Comparison of ENCODE assay signal across 18 cellular contexts in the genomic region with DNA sequence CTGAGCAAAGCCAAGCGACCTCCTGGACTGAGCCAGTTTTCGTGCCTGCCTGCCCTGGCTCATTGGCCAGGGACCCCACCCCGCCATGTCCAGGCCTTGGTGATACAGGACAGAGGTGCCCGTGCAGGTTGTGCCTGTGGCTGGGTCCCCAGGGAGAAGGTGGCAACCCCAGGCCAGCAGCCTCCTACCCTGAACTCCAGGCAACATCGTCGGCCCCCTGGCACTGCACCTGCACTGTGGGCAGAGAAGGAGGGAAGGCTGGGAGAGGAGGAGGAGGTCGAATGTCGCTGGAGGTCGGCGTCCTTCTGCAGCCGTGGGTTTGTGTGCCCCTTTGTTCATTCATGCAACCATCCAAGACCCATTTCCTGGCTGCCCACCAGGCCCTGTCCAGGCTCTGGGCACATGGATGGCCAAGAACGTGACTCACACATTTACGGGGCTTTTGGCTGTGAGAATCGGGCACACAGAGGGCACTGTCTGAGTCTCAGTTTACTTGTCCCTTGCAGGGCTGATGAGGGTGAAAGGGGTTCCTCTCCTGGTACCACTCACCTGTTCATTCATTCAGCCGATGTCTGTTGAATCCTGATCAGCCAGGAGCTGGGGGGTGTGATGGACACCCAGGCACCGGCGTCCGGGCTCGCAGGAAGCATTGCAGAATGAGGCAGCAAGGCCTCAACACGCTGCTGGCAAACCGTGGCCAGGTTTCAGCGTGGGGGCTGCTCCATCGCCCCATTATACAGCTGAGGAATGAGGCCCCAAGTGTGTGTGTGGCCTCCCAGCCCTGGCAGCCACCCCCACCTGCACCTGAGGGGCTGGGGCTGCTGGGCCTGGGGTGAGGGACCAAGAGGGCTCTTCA. TPM values are rescaled to one million over a fixed set of nuclear protein-coding genes. Genes with fewer than 3 reads are reported as not detected.
DNase-seq lines count a peak whose midpoint lies in the region; ATAC-seq and TF ChIP-seq lines count a peak whose summit lies in the region.
"Had no signal": no experiment of that assay in that cellular context is flagged by ENCODE, and none has a peak within 500 bp of the region (broad histone marks: within the 10 kb centered on the region; RNA-seq: fewer than 3 reads in every experiment).

No MANE protein-coding gene starts in this region.

- POLR2A ChIA-PET in activated CD4-positive, alpha-beta T cell treated with anti-CD3 and anti-CD28 coated beads, Interleukin-2, amount 10 ng/mL, durations not matched to agents 7 days and 5 days (lab: Charles Lee) = no interaction called here

- no peak overlapping the region for H3K4me2 ChIP-seq in trophoblast cell (ENCODE audit: low read length)

- H3K27me3 ChIP-seq in RWPE2 (ENCODE audit: insufficient read depth, poor library complexity, severe bottlenecking) (peaks cover 22% of the 10 kb centered on the region), trophoblast cell (ENCODE audit: insufficient read depth, low read length) (no peaks in the 10 kb centered on the region)

- peaks cover 9% of the 10 kb centered on the region for H3K4me1 ChIP-seq in RWPE2 (ENCODE audit: insufficient read depth, poor library complexity, severe bottlenecking)
- H3K4me1 ChIP-seq in trophoblast cell (ENCODE audit: control insufficient read depth in 1 of 2, insufficient read depth in 2 of 2, low read length in 2 of 2) = peaks cover 32 to 37% of the 10 kb centered on the region in 2 experiments

- H2BK12ac ChIP-seq in trophoblast cell (ENCODE audit: low read length) = no peak overlapping the region

- peaks cover 13% of the 10 kb centered on the region for H3K27me3 Mint-ChIP-seq in activated CD4-positive, alpha-beta T cell treated with anti-CD3 and anti-CD28 coated beads, Interleukin-2, amount 10 ng/mL, durations not matched to agents 7 days and 5 days

- H3K27ac Mint-ChIP-seq in activated CD4-positive, alpha-beta T cell treated with anti-CD3 and anti-CD28 coated beads, Interleukin-2, amount 10 ng/mL, durations not matched to agents 7 days and 5 days = peak overlapping the region; percentile 9
- H3K27ac Mint-ChIP-seq: CD8-positive, alpha-beta T cell had no signal

- H3K4me3 Mint-ChIP-seq in activated CD4-positive, alpha-beta T cell treated with anti-CD3 and anti-CD28 coated beads, Interleukin-2, amount 10 ng/mL, durations not matched to agents 7 days and 5 days = no peak overlapping the region
- H3K4me3 Mint-ChIP-seq: CD14-positive monocyte; CD8-positive, alpha-beta T cell had no signal

- H3K4ac ChIP-seq in trophoblast cell (ENCODE audit: low read depth, low read length) = no peak overlapping the region

- H2BK120ac ChIP-seq in trophoblast cell (ENCODE audit: insufficient read depth, low read length, poor library complexity) = peak overlapping the region; percentile 15

- no peaks in the 10 kb centered on the region for H3K4me1 Mint-ChIP-seq in activated CD4-positive, alpha-beta T cell treated with anti-CD3 and anti-CD28 coated beads, Interleukin-2, amount 10 ng/mL, durations not matched to agents 7 days and 5 days
- H3K4me1 Mint-ChIP-seq: CD14-positive monocyte had no signal

- TF ChIP-seq CTCF in RWPE2 (IDR thresholded peaks at IDR 0.05; ENCODE audit: poor library complexity, severe bottlenecking) = no peak

- H3K36me3 ChIP-seq in RWPE2 (ENCODE audit: low read depth) = no peaks in the 10 kb centered on the region
- H3K36me3 ChIP-seq in trophoblast cell (ENCODE audit: control insufficient read depth in 1 of 2, insufficient read depth in 2 of 2, low read length in 2 of 2) = no peaks in the 10 kb centered on the region

- H3K4me3 ChIP-seq in RWPE2 (ENCODE audit: severe bottlenecking) (no peak overlapping the region), trophoblast cell (ENCODE audit: low read depth, low read length) (no peak overlapping the region)
- H3K4me3 ChIP-seq: GM23248 had no signal

- H3K9me3 ChIP-seq in RWPE2 (ENCODE audit: severe bottlenecking) = no peaks in the 10 kb centered on the region
- H3K9me3 ChIP-seq in trophoblast cell (ENCODE audit: insufficient read depth, low read depth, low read length) = peaks cover 2% of the 10 kb centered on the region

- peak overlapping the region; percentile 63 for H2AK5ac ChIP-seq in trophoblast cell (ENCODE audit: low read length)

- no peak for ATAC-seq in RWPE2 (ENCODE audit: low read depth)
- ATAC-seq: CD8-positive, alpha-beta T cell had no signal

- H3K9ac ChIP-seq in trophoblast cell (ENCODE audit: low read length) = no peak overlapping the region
- H3K9ac ChIP-seq: GM23248 had no signal

- H3K27ac ChIP-seq in RWPE2 (ENCODE audit: poor library complexity, severe bottlenecking) (no peak overlapping the region), trophoblast cell (ENCODE audit: low read depth, low read length) (no peak overlapping the region)
- H3K27ac ChIP-seq: 22Rv1, GM23248 had no signal

- H3K79me2 ChIP-seq in trophoblast cell (ENCODE audit: control insufficient read depth, insufficient read depth, low read length, poor library complexity) = peaks cover 13% of the 10 kb centered on the region

- H3K14ac ChIP-seq in trophoblast cell (ENCODE audit: low read length) = no peak overlapping the region

- H4K91ac ChIP-seq in trophoblast cell (ENCODE audit: low read depth, low read length) = peak overlapping the region; percentile 30

- peaks cover 23% of the 10 kb centered on the region for H3K79me1 ChIP-seq in trophoblast cell (ENCODE audit: low read length)

- no peak overlapping the region for H2BK5ac ChIP-seq in trophoblast cell (ENCODE audit: low read depth, low read length, poor library complexity)

- no peaks in the 10 kb centered on the region for H3K9me3 Mint-ChIP-seq in activated CD4-positive, alpha-beta T cell treated with anti-CD3 and anti-CD28 coated beads, Interleukin-2, amount 10 ng/mL, durations not matched to agents 7 days and 5 days
- H3K9me3 Mint-ChIP-seq: CD8-positive, alpha-beta T cell had no signal

- no peak overlapping the region for H4K12ac ChIP-seq in trophoblast cell (ENCODE audit: low read depth, low read length)

- DNase-seq in activated CD4-positive, alpha-beta T cell treated with anti-CD3 and anti-CD28 coated beads, Interleukin-2, amount 10 ng/mL, durations not matched to agents 7 days and 5 days = no peak
- DNase-seq in activated CD4-positive, alpha-beta T cell treated with anti-CD3 and anti-CD28 coated beads, Interleukin-2, amount 50 U/mL, for 4 hours = no peak
- DNase-seq in RWPE2 (ENCODE audit: low spot score) (peak; percentile 88), trophoblast cell (no peak), NCI-H1105 (lab: John Stamatoyannopoulos, UW) (no peak)
- no peak for DNase-seq in stimulated activated naive CD4-positive, alpha-beta T cell treated with Interleukin-2 at 50 U/mL for 16 hours (lab: John Stamatoyannopoulos, UW)
- no peak for DNase-seq in activated naive CD4-positive, alpha-beta T cell treated with Interleukin-2 at 50 U/mL for 16 hours
- DNase-seq: CD8-positive, alpha-beta T cell; COR-L47; DND-41; GDM1; GM23248; H7 had no signal

- no peak overlapping the region for H2AFZ ChIP-seq in trophoblast cell (ENCODE audit: insufficient read depth, low read length, poor library complexity)
- H2AFZ ChIP-seq: GM23248 had no signal

- H3K36me3 Mint-ChIP-seq in activated CD4-positive, alpha-beta T cell treated with anti-CD3 and anti-CD28 coated beads, Interleukin-2, amount 10 ng/mL, durations not matched to agents 7 days and 5 days (ENCODE audit: low read depth) = no peaks in the 10 kb centered on the region
- H3K36me3 Mint-ChIP-seq: CD14-positive monocyte; CD8-positive, alpha-beta T cell had no signal

- CTCF ChIA-PET in activated CD4-positive, alpha-beta T cell treated with anti-CD3 and anti-CD28 coated beads, Interleukin-2, amount 10 ng/mL, durations not matched to agents 7 days and 5 days (lab: Charles Lee) = no interaction called here

- H3K23ac ChIP-seq in trophoblast cell (ENCODE audit: low read length) = no peak overlapping the region

- no peak overlapping the region for H3K18ac ChIP-seq in trophoblast cell (ENCODE audit: low read length)

- no CpG with 5 or more reads among the region's 23 CpGs for WGBS in trophoblast cell (ENCODE audit: extremely low coverage, insufficient coverage, insufficient read length)

- no peak overlapping the region for H4K8ac ChIP-seq in trophoblast cell (ENCODE audit: low read depth, low read length)

RNA-seq across cellular contexts. Expression of a gene that starts 2.3 kb away (rescaled TPM):
- total RNA-seq in activated CD4-positive, alpha-beta T cell treated with anti-CD3 and anti-CD28 coated beads, Interleukin-2, amount 10 ng/mL, durations not matched to agents 7 days and 5 days = not detected
- polyA plus RNA-seq in trophoblast cell (2013) = 7.9 TPM in 2 replicates
- total RNA-seq: A673; CD8-positive, alpha-beta T cell; GM23248; H7; HT1080 had no signal
- polyA plus RNA-seq: BJ, CD14-positive monocyte, GM23248 had no signal

RNA-seq across cellular contexts. Expression of a gene that starts 22.6 kb away (rescaled TPM):
- total RNA-seq in activated CD4-positive, alpha-beta T cell treated with anti-CD3 and anti-CD28 coated beads, Interleukin-2, amount 10 ng/mL, durations not matched to agents 7 days and 5 days = 10 to 100 TPM; 19.1 to 22.5 TPM
- polyA plus RNA-seq in trophoblast cell (2013) = 15.0 and 15.1 TPM in 2 replicates

RNA-seq across cellular contexts. Expression of a gene that starts 42.8 kb away (rescaled TPM):
- 1,000 to 10,000 TPM; 1,391 to 1,979 TPM for total RNA-seq in activated CD4-positive, alpha-beta T cell treated with anti-CD3 and anti-CD28 coated beads, Interleukin-2, amount 10 ng/mL, durations not matched to agents 7 days and 5 days
- polyA plus RNA-seq in trophoblast cell (2013) = 2,264 and 2,365 TPM in 2 replicates

RNA-seq across cellular contexts. Expression of a gene that starts 46.1 kb away (rescaled TPM):
- total RNA-seq in activated CD4-positive, alpha-beta T cell treated with anti-CD3 and anti-CD28 coated beads, Interleukin-2, amount 10 ng/mL, durations not matched to agents 7 days and 5 days = not detected
- 0.85 and 0.90 TPM in 2 replicates for polyA plus RNA-seq in trophoblast cell (2013)
- total RNA-seq: A673; CD8-positive, alpha-beta T cell; GM23248; HT1080 had no signal
- polyA plus RNA-seq: BJ, CD14-positive monocyte, GM23248 had no signal
